ENCODE assay signal across 11 cellular contexts in the genomic region with DNA sequence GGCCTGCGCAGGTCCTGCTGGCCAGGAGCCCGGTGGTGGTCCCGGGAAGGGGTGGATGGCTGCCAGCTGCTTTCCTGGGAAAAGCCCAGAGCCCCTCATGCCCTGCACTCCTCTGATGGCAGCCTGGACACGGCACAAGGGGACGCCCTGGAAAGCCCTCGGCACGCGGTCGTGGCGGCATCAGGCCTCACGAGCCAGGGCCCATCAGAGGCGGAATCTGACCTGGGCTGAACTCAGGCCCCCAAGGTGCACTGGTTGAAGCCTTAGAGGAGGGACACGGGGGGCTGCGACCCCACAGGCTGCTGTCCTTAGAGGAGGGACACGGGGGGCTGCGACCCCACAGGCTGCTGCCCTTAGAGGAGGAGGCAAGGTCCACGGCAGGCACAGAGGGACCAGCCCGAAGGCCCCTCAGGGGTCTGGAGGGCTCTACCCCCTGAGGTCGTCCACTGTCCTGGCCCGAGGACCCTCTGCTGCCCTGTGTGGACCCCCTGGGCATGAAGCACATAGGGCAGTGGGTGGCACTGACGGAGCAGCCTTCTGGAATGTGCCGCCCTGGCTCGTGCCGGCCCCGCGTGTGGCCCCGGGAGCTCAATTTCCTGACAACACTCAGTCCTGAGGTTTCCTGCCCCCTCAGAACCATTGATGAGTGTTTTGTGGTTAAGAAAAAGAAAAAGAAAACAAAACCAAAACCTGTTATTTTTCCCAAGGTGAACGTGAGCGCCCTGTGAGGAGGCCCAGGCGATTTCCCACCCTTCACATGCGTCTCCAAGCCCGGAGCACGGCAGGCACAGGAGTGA. TPM values are rescaled to one million over a fixed set of nuclear protein-coding genes. Genes with fewer than 3 reads are reported as not detected.
DNase-seq lines count a peak whose midpoint lies in the region; ATAC-seq and TF ChIP-seq lines count a peak whose summit lies in the region.
"Had no signal": no experiment of that assay in that cellular context is flagged by ENCODE, and none has a peak within 500 bp of the region (broad histone marks: within the 10 kb centered on the region; RNA-seq: fewer than 3 reads in every experiment).

No MANE protein-coding gene starts in this region.

- DNase-seq in CD8-positive, alpha-beta T cell: peak in 5 of 7 experiments; percentile 17 to 72 (median 44)
- DNase-seq in RPMI8226: peak; percentile 62
- DNase-seq in activated gamma-delta T cell treated with anti-CD3 and anti-CD28 coated beads, Interleukin-2, amount 50 U/mL, for 16 hours (ENCODE audit: low read depth): peak; percentile 25
- DNase-seq in trophoblast cell: no peak
- no peak for DNase-seq in prostate gland (ENCODE audit: low spot score)
- DNase-seq in islet precursor cell: no peak
- DNase-seq in NCI-H748 (lab: John Stamatoyannopoulos, UW; ENCODE audit: unreplicated experiment): no peak
- DNase-seq: hippocampal formation, NCI-H446 had no signal

- peak; percentile 70 for ATAC-seq in CD8-positive, alpha-beta T cell
- no peak for ATAC-seq in HG02610 (IDR thresholded peaks at IDR 0.05; ENCODE audit: unreplicated experiment)

- no peak overlapping the region for H4K91ac ChIP-seq in trophoblast cell (ENCODE audit: low read depth, low read length)

- TF ChIP-seq CTCF in CD8-positive, alpha-beta T cell (IDR thresholded peaks at IDR 0.05): no peak
- no peak for TF ChIP-seq CTCF in prostate gland (IDR thresholded peaks at IDR 0.05)

- no peaks in the 10 kb centered on the region for H3K79me1 ChIP-seq in trophoblast cell (ENCODE audit: low read length)

- CTCF ChIA-PET in CD8-positive, alpha-beta T cell (lab: Charles Lee): no interaction called here

- no peaks in the 10 kb centered on the region for H3K36me3 Mint-ChIP-seq in CD8-positive, alpha-beta T cell

- intact Hi-C loops in CD8-positive, alpha-beta T cell (cut with DNase I, micrococcal nuclease): no loop called here
- intact Hi-C loops in prostate gland (cut with DNase I): no loop called here

- no peak for TF ChIP-seq POLR2A in prostate gland (IDR thresholded peaks at IDR 0.05)

- no peak overlapping the region for H2BK5ac ChIP-seq in trophoblast cell (ENCODE audit: low read depth, low read length, poor library complexity)

- no peak overlapping the region for H3K9ac ChIP-seq in trophoblast cell (ENCODE audit: low read length)

- peaks cover 29% of the 10 kb centered on the region for H3K4me1 Mint-ChIP-seq in CD8-positive, alpha-beta T cell (ENCODE audit: low read depth)

- WGBS in trophoblast cell (ENCODE audit: extremely low coverage, insufficient coverage, insufficient read length): no CpG with 5 or more reads among the region's 33 CpGs
- WGBS in prostate gland: 84% methylated on average over 26 of the region's 33 CpGs

- no peak overlapping the region for H3K4me2 ChIP-seq in trophoblast cell (ENCODE audit: low read length)

- no peaks in the 10 kb centered on the region for H3K79me2 ChIP-seq in trophoblast cell (ENCODE audit: control insufficient read depth, insufficient read depth, low read length, poor library complexity)

- no peak overlapping the region for H2BK12ac ChIP-seq in trophoblast cell (ENCODE audit: low read length)

- no peaks in the 10 kb centered on the region for H3K36me3 ChIP-seq in CD8-positive, alpha-beta T cell (ENCODE audit: insufficient read depth, low read length)
- H3K36me3 ChIP-seq in trophoblast cell (ENCODE audit: control insufficient read depth in 1 of 2, insufficient read depth in 2 of 2, low read length in 2 of 2): no peaks in the 10 kb centered on the region
- no peaks in the 10 kb centered on the region for H3K36me3 ChIP-seq in prostate gland

- H3K4me3 ChIP-seq in CD8-positive, alpha-beta T cell (ENCODE audit: low read depth, low read length): peak overlapping the region; percentile 55
- H3K4me3 ChIP-seq in trophoblast cell (ENCODE audit: low read depth, low read length) (no peak overlapping the region), prostate gland (no peak overlapping the region)

- peak overlapping the region; percentile 90 for H3K27ac Mint-ChIP-seq in CD8-positive, alpha-beta T cell
- H3K27ac Mint-ChIP-seq: nephron had no signal

- no peak overlapping the region for H4K8ac ChIP-seq in trophoblast cell (ENCODE audit: low read depth, low read length)

- POLR2A ChIA-PET in CD8-positive, alpha-beta T cell (lab: Charles Lee): interaction anchor here (10.3 kb wide), 1 partner anchor 22 kb away, joined by 77 read pairs; a partner anchor contains a TSS

- H3K4me1 ChIP-seq in CD8-positive, alpha-beta T cell (ENCODE audit: insufficient read depth, low read length): peaks cover 48% of the 10 kb centered on the region
- H3K4me1 ChIP-seq in trophoblast cell (ENCODE audit: control insufficient read depth in 1 of 2, insufficient read depth in 2 of 2, low read length in 2 of 2): no peaks in the 10 kb centered on the region
- H3K4me1 ChIP-seq in prostate gland (replicated peaks): no peaks in the 10 kb centered on the region

- peak overlapping the region; percentile 80 for H3K4me3 Mint-ChIP-seq in CD8-positive, alpha-beta T cell
- H3K4me3 Mint-ChIP-seq: nephron had no signal

- no peak overlapping the region for H3K4ac ChIP-seq in trophoblast cell (ENCODE audit: low read depth, low read length)

- H3K27ac ChIP-seq in CD8-positive, alpha-beta T cell (ENCODE audit: low read depth, low read length): no peak overlapping the region
- no peak overlapping the region for H3K27ac ChIP-seq in trophoblast cell (ENCODE audit: low read depth, low read length)
- H3K27ac ChIP-seq in prostate gland: no peak overlapping the region

- no peaks in the 10 kb centered on the region for H3K9me3 Mint-ChIP-seq in CD8-positive, alpha-beta T cell
- H3K9me3 Mint-ChIP-seq: nephron had no signal

- H3K18ac ChIP-seq in trophoblast cell (ENCODE audit: low read length): no peak overlapping the region

- peak overlapping the region; percentile 23 for H3K14ac ChIP-seq in trophoblast cell (ENCODE audit: low read length)

- no peaks in the 10 kb centered on the region for H3K9me3 ChIP-seq in CD8-positive, alpha-beta T cell (ENCODE audit: low read length)
- H3K9me3 ChIP-seq in trophoblast cell (ENCODE audit: insufficient read depth, low read depth, low read length): peaks cover 12% of the 10 kb centered on the region
- no peaks in the 10 kb centered on the region for H3K9me3 ChIP-seq in prostate gland

- no peak overlapping the region for H2AK5ac ChIP-seq in trophoblast cell (ENCODE audit: low read length)

- H2BK120ac ChIP-seq in trophoblast cell (ENCODE audit: insufficient read depth, low read length, poor library complexity): no peak overlapping the region

- no peak overlapping the region for H4K12ac ChIP-seq in trophoblast cell (ENCODE audit: low read depth, low read length)

- H3K27me3 Mint-ChIP-seq in CD8-positive, alpha-beta T cell (ENCODE audit: low read depth): no peaks in the 10 kb centered on the region

- H2AFZ ChIP-seq in trophoblast cell (ENCODE audit: insufficient read depth, low read length, poor library complexity): no peak overlapping the region

- H3K23ac ChIP-seq in trophoblast cell (ENCODE audit: low read length): no peak overlapping the region

- H3K27me3 ChIP-seq in CD8-positive, alpha-beta T cell (ENCODE audit: insufficient read depth, low read length): no peaks in the 10 kb centered on the region
- H3K27me3 ChIP-seq in trophoblast cell (ENCODE audit: insufficient read depth, low read length): no peaks in the 10 kb centered on the region
- H3K27me3 ChIP-seq in prostate gland (replicated peaks; ENCODE audit: insufficient read depth): no peaks in the 10 kb centered on the region

RNA-seq across cellular contexts. Expression of a gene that starts 22.2 kb away (rescaled TPM):
- 1 to 10 TPM; 1.1 to 1.4 TPM for total RNA-seq in CD8-positive, alpha-beta T cell
- 1.9 and 2.1 TPM in 2 replicates for polyA plus RNA-seq in trophoblast cell (2013)
- 10 to 100 TPM in 1 of 2 donors, under 1 TPM in 1; 0.59 to 11.9 TPM for total RNA-seq in prostate gland

RNA-seq across cellular contexts. Expression of a gene that starts 33.0 kb away (rescaled TPM):
- 10 to 100 TPM; 18.2 to 20.1 TPM for total RNA-seq in CD8-positive, alpha-beta T cell
- 8.3 TPM in 2 replicates for polyA plus RNA-seq in trophoblast cell (2013)
- total RNA-seq in prostate gland: 10 to 100 TPM; 86.1 to 87.5 TPM

Comparison
In these comparisons a context has a peak if more than half of its experiments do, and no peak if none do; other contexts are left out.
1. DNase-seq: peak in CD8-positive, alpha-beta T cell (5 of 7), RPMI8226 (single experiment) and activated gamma-delta T cell treated with anti-CD3 and anti-CD28 coated beads, Interleukin-2, amount 50 U/mL, for 16 hours (single experiment); none in trophoblast cell (0 of 2), prostate gland (single experiment), islet precursor cell (single experiment) and NCI-H748 (single experiment).
2. RNA of a gene that starts 33.0 kb away (total RNA-seq): 86.1 to 87.5 TPM in prostate gland; 18.2 to 20.1 TPM in CD8-positive, alpha-beta T cell; every median in the first group is over 4 times any median in the second.